Comparison of ENCODE assay signal across 1 cellular context in genomic region chr2:191839918-191840804, GRCh38.
TF ChIP-seq lines count a peak whose summit lies in the region.

No MANE protein-coding gene starts in this region.

TF ChIP-seq in IMR-90, 13 proteins besides CTCF, POLR2A, EP300 and RAD21 (continued from another document):
- no peak for TF ChIP-seq USF2 (IDR thresholded peaks at IDR 0.05; ENCODE audit: low read depth, low read length)
- no peak for TF ChIP-seq MAZ (IDR thresholded peaks at IDR 0.05; ENCODE audit: borderline replicate concordance, low read depth, low read length)
- TF ChIP-seq NFE2L2 (IDR thresholded peaks at IDR 0.05; ENCODE audit: low read depth, low read length), result no peak
- no peak for TF ChIP-seq SMC3 (IDR thresholded peaks at IDR 0.05; ENCODE audit: low read depth, low read length)
- no peak for TF ChIP-seq CHD1 (IDR thresholded peaks at IDR 0.05; ENCODE audit: low read depth, low read length)
- TF ChIP-seq BHLHE40 (IDR thresholded peaks at IDR 0.05; ENCODE audit: low read depth, low read length), result no peak
- no peak for TF ChIP-seq CEBPB (IDR thresholded peaks at IDR 0.05; ENCODE audit: low read depth, low read length)
TF ChIP-seq in IMR-90: peak in this region for 0.
